In the genomic region with DNA sequence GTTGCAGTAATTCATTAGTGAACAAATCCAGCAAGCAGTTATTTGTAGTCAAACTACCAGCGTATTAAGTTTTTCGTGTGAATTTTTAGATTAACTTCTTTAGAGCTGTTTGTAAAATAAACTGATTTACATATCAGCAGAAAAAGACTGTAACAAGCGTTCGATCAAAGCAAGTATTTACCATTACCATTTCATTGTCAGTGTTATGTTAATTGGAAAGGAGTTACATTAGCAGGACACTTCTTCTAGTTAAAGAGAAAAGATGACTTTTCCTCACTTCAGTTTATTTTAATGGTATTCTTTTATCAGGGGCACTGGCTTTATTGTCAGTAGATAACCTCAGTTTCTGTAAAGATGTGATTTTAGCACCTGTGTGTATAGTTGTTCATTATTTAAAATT, we compare ENCODE assay signal across 14 cellular contexts.
A peak's percentile ranks its signal among the peaks of the same experiment; 100 is the strongest.
DNase-seq lines count a peak whose midpoint lies in the region; ATAC-seq, FAIRE-seq and TF ChIP-seq lines count a peak whose summit lies in the region.
"Had no signal": no experiment of that assay in that cellular context is flagged by ENCODE, and none has a peak within 500 bp of the region (broad histone marks: within the 10 kb centered on the region; RNA-seq: fewer than 3 reads in every experiment).

No MANE protein-coding gene starts in this region.

- ATAC-seq in GM19397 (IDR thresholded peaks at IDR 0.05; ENCODE audit: unreplicated experiment), result no peak

- peaks cover 10 to 21% of the 10 kb centered on the region in 2 experiments for H3K4me1 Mint-ChIP-seq in H9
- no peaks in the 10 kb centered on the region for H3K4me1 Mint-ChIP-seq in astrocyte (ENCODE audit: low read depth, unreplicated experiment)
- H3K4me1 Mint-ChIP-seq: B cell; CD4-positive, CD25-positive, alpha-beta regulatory T cell had no signal

- no peak overlapping the region for H2BK12ac ChIP-seq in H9 (ENCODE audit: insufficient read length, low read depth, low read length)

- intact Hi-C loops in breast epithelium (cut with DNase I; ENCODE audit: low total_unique reads), result no loop called here

- H3K14ac ChIP-seq in H9 (ENCODE audit: insufficient read depth, low read length), result no peak overlapping the region

- no CpG with 5 or more reads among the region's 4 CpGs for WGBS in H9 (ENCODE audit: extremely low coverage, insufficient read length, low lambda C conversion rate)

- H3K27me3 ChIP-seq in H9 (ENCODE audit: insufficient read depth, low read length), result no peaks in the 10 kb centered on the region
- no peaks in the 10 kb centered on the region for H3K27me3 ChIP-seq in astrocyte (ENCODE audit: insufficient read depth, low read length)
- no peaks in the 10 kb centered on the region for H3K27me3 ChIP-seq in iPS-20b (ENCODE audit: insufficient read depth, low read length)
- H3K27me3 ChIP-seq in BE2C, result no peaks in the 10 kb centered on the region
- no peaks in the 10 kb centered on the region for H3K27me3 ChIP-seq in breast epithelium

- DNase-seq in H9 (no peak), astrocyte (ENCODE audit: low read depth) (no peak), BE2C (no peak), breast epithelium (ENCODE audit: low spot score in 2 of 2) (no peak)
- DNase-seq: C1 segment of cervical spinal cord had no signal

- H2AK5ac ChIP-seq in H9 (ENCODE audit: insufficient read length, low read length), result no peak overlapping the region

- no peak overlapping the region for H3K56ac ChIP-seq in H9 (ENCODE audit: insufficient read length, low read depth, low read length)

- H3K9ac ChIP-seq in H9 (ENCODE audit: extremely low read depth, insufficient read length, low read length) (no peak overlapping the region), astrocyte (ENCODE audit: low read length) (no peak overlapping the region), iPS-20b (ENCODE audit: low read depth, low read length) (no peak overlapping the region)

- H3K4me2 ChIP-seq in H9 (ENCODE audit: insufficient read depth, insufficient read length, low read length), result no peak overlapping the region
- no peak overlapping the region for H3K4me2 ChIP-seq in astrocyte (ENCODE audit: low read length)

- H3K27ac Mint-ChIP-seq in H9, result peak overlapping the region in 2 of 3 experiments; percentile 31 to 74; a peak in 2 of 7 replicates
- H3K27ac Mint-ChIP-seq in astrocyte (ENCODE audit: unreplicated experiment), result no peak overlapping the region
- H3K27ac Mint-ChIP-seq: B cell; CD4-positive, CD25-positive, alpha-beta regulatory T cell; CD8-positive, alpha-beta memory T cell; HFFc6 had no signal

- H3K4me3 Mint-ChIP-seq in H9 (no peak overlapping the region), astrocyte (ENCODE audit: unreplicated experiment) (no peak overlapping the region)
- H3K4me3 Mint-ChIP-seq: B cell; CD4-positive, CD25-positive, alpha-beta regulatory T cell; CD8-positive, alpha-beta memory T cell; HFFc6 had no signal

- TF ChIP-seq CTCF in H9 (conservative IDR thresholded peaks at IDR 0.05) (no peak), astrocyte (IDR thresholded peaks at IDR 0.05; ENCODE audit: insufficient read depth, low read depth, low read length) (no peak), BE2C (IDR thresholded peaks at IDR 0.05; ENCODE audit: low read depth, low read length) (no peak), breast epithelium (IDR thresholded peaks at IDR 0.05) (no peak)

- H2BK20ac ChIP-seq in H9 (ENCODE audit: low read depth, low read length, poor library complexity, severe bottlenecking), result no peak overlapping the region

- H3K27me3 Mint-ChIP-seq in H9 (ENCODE audit: low read depth) (no peaks in the 10 kb centered on the region), astrocyte (ENCODE audit: low read depth, unreplicated experiment) (no peaks in the 10 kb centered on the region)
- H3K27me3 Mint-ChIP-seq: B cell; CD4-positive, CD25-positive, alpha-beta regulatory T cell; CD8-positive, alpha-beta memory T cell had no signal

- H3K4me1 ChIP-seq in H9 (ENCODE audit: insufficient read depth, low read length) (no peaks in the 10 kb centered on the region), astrocyte (ENCODE audit: insufficient read depth, low read length) (no peaks in the 10 kb centered on the region), iPS-20b (ENCODE audit: insufficient read depth, low read length) (peaks cover 9% of the 10 kb centered on the region; the same call in 1 of the 2 replicates), BE2C (no peaks in the 10 kb centered on the region), breast epithelium (no peaks in the 10 kb centered on the region)

- H3K79me1 ChIP-seq in H9 (ENCODE audit: insufficient read depth, low read depth, low read length, poor library complexity, severe bottlenecking), result no peaks in the 10 kb centered on the region

- H4K8ac ChIP-seq in H9 (replicated peaks; ENCODE audit: insufficient read length, low read depth, low read length), result no peak overlapping the region

- H3K4me3 ChIP-seq in astrocyte (ENCODE audit: insufficient read depth, low read depth, low read length) (no peak overlapping the region), iPS-20b (ENCODE audit: low read length) (peak overlapping the region; percentile 21; the same call in 1 of the 2 replicates), BE2C (ENCODE audit: low read depth, low read length) (no peak overlapping the region), breast epithelium (no peak overlapping the region)
- H3K4me3 ChIP-seq: K562 had no signal

- no peak overlapping the region for H2BK120ac ChIP-seq in H9 (ENCODE audit: low read depth, low read length, poor library complexity, severe bottlenecking)

- H3K23me2 ChIP-seq in H9 (ENCODE audit: insufficient read length, low read depth, low read length, poor library complexity, severe bottlenecking), result no peaks in the 10 kb centered on the region

- H2BK5ac ChIP-seq in H9 (ENCODE audit: insufficient read length, low read length), result no peak overlapping the region

- TF ChIP-seq POLR2A in breast epithelium (IDR thresholded peaks at IDR 0.05), result no peak

- H2BK15ac ChIP-seq in H9 (ENCODE audit: low read depth, low read length), result no peak overlapping the region

- H3K36me3 Mint-ChIP-seq in H9 (ENCODE audit: insufficient read depth in 1 of 3, low read depth in 3 of 3) (peaks cover 6 to 65% (median 53%) of the 10 kb centered on the region in 3 experiments; a peak in 6 of 7 replicates), astrocyte (ENCODE audit: low read depth, unreplicated experiment) (peaks cover 2% of the 10 kb centered on the region)
- H3K36me3 Mint-ChIP-seq: CD4-positive, CD25-positive, alpha-beta regulatory T cell had no signal

- H3K4ac ChIP-seq in H9 (ENCODE audit: low read depth, low read length), result no peak overlapping the region

- H3K27ac ChIP-seq in H9 (ENCODE audit: insufficient read length, low read depth, low read length), result no peak overlapping the region
- H3K27ac ChIP-seq in astrocyte (ENCODE audit: low read depth, low read length), result no peak overlapping the region
- no peak overlapping the region for H3K27ac ChIP-seq in iPS-20b (ENCODE audit: low read length)
- no peak overlapping the region for H3K27ac ChIP-seq in breast epithelium
- H3K27ac ChIP-seq: HL-60 had no signal

- H3K9me3 ChIP-seq in H9 (ENCODE audit: control insufficient read depth, low read depth, low read length), result no peaks in the 10 kb centered on the region
- no peaks in the 10 kb centered on the region for H3K9me3 ChIP-seq in astrocyte (ENCODE audit: insufficient read depth, low read depth, low read length)
- H3K9me3 ChIP-seq in iPS-20b (ENCODE audit: insufficient read depth, low read depth, low read length), result no peaks in the 10 kb centered on the region
- H3K9me3 ChIP-seq in BE2C, result no peaks in the 10 kb centered on the region
- H3K9me3 ChIP-seq in breast epithelium, result no peaks in the 10 kb centered on the region

- no peak overlapping the region for H3T11ph ChIP-seq in H9 (ENCODE audit: low read length)

- H4K20me1 ChIP-seq in H9 (ENCODE audit: control insufficient read depth, insufficient read depth, insufficient read length) (no peaks in the 10 kb centered on the region), astrocyte (ENCODE audit: insufficient read depth, low read length) (no peaks in the 10 kb centered on the region)

- H2AFZ ChIP-seq in H9 (ENCODE audit: low read length), result no peak overlapping the region
- no peak overlapping the region for H2AFZ ChIP-seq in astrocyte (ENCODE audit: low read depth, low read length)

- H3K36me3 ChIP-seq in astrocyte (ENCODE audit: insufficient read depth, low read length) (peaks cover 6% of the 10 kb centered on the region), iPS-20b (ENCODE audit: insufficient read depth, low read depth, low read length) (peaks cover 53% of the 10 kb centered on the region), BE2C (no peaks in the 10 kb centered on the region; the same call in 1 of the 2 replicates), breast epithelium (no peaks in the 10 kb centered on the region)

- no peak overlapping the region for H3K18ac ChIP-seq in H9 (ENCODE audit: insufficient read length, low read depth, low read length)

- no peak overlapping the region for H4K91ac ChIP-seq in H9 (ENCODE audit: insufficient read length, low read depth, low read length)

- FAIRE-seq in astrocyte (lab: Jason Lieb, UNC), result peak; percentile 50
- FAIRE-seq: GM12891 had no signal

- H3K23ac ChIP-seq in H9 (ENCODE audit: insufficient read length, low read depth, low read length), result no peak overlapping the region

- no peaks in the 10 kb centered on the region for H3K9me3 Mint-ChIP-seq in H9
- H3K9me3 Mint-ChIP-seq in astrocyte (ENCODE audit: unreplicated experiment), result no peaks in the 10 kb centered on the region
- H3K9me3 Mint-ChIP-seq: CD4-positive, CD25-positive, alpha-beta regulatory T cell; CD8-positive, alpha-beta memory T cell; HFFc6 had no signal

- H3K79me2 ChIP-seq in H9 (ENCODE audit: insufficient read depth, low read length) (no peaks in the 10 kb centered on the region), astrocyte (ENCODE audit: insufficient read depth, low read length) (no peaks in the 10 kb centered on the region)

- no peak overlapping the region for H4K5ac ChIP-seq in H9 (ENCODE audit: insufficient read length, low read depth, low read length)
